11 cellular contexts compared by ENCODE assay signal in genomic region chr16:88651989-88652762, GRCh38. TPM values are rescaled to one million over a fixed set of nuclear protein-coding genes. Genes with fewer than 3 reads are reported as not detected.
DNase-seq lines count a peak whose midpoint lies in the region; ATAC-seq, FAIRE-seq and TF ChIP-seq lines count a peak whose summit lies in the region.
"Had no signal": no experiment of that assay in that cellular context is flagged by ENCODE, and none has a peak within 500 bp of the region (broad histone marks: within the 10 kb centered on the region; RNA-seq: fewer than 3 reads in every experiment).

No MANE protein-coding gene starts in this region.

- FAIRE-seq in pancreas (lab: Jason Lieb, UNC): no peak

- H3K4me1 Mint-ChIP-seq in dendritic cell treated with granulocyte-macrophage colony-stimulating factor and Interleukin-4, amounts not matched to agents 40 ng/mL and 50 ng/mL, for 4 days (ENCODE audit: low read depth): peaks cover 45% of the 10 kb centered on the region

- no peaks in the 10 kb centered on the region for H3F3A ChIP-seq in DOHH2 (ENCODE audit: control insufficient read depth, insufficient read depth)

- H3K4me2 ChIP-seq in DOHH2 (ENCODE audit: low read length) (peak overlapping the region; percentile 87), Karpas-422 (ENCODE audit: low read depth, low read length, poor library complexity, severe bottlenecking) (peak overlapping the region; percentile 97)

- H3K27ac ChIP-seq in DOHH2 (ENCODE audit: low read depth, low read length): peak overlapping the region; percentile 92
- H3K27ac ChIP-seq in Karpas-422 (ENCODE audit: low read length): peak overlapping the region; percentile 94
- peak overlapping the region in 3 of 4 donors; percentile 35 to 80 (median 73) for H3K27ac ChIP-seq in pancreas

- peaks cover 52% of the 10 kb centered on the region for H3K79me2 ChIP-seq in DOHH2 (ENCODE audit: control insufficient read depth, low read length)
- H3K79me2 ChIP-seq in Karpas-422 (ENCODE audit: low read length): peaks cover 18% of the 10 kb centered on the region

- DNase-seq in Karpas-422 (no peak), pancreas (peak in 2 of 6 donors; percentile 60 to 77), kidney glomerular epithelial cell (lab: John Stamatoyannopoulos, UW) (no peak), H7 (no peak)

- peak overlapping the region; percentile 86 for H3K4me3 ChIP-seq in DOHH2 (ENCODE audit: low read length)
- H3K4me3 ChIP-seq in Karpas-422 (ENCODE audit: low read length): peak overlapping the region; percentile 100
- no peak overlapping the region for H3K4me3 ChIP-seq in pancreas
- no peak overlapping the region for H3K4me3 ChIP-seq in H7 (ENCODE audit: insufficient read depth, low read depth, low read length)

- H3K9me2 ChIP-seq in DOHH2 (replicated peaks; ENCODE audit: control insufficient read depth, low read length): no peaks in the 10 kb centered on the region
- no peaks in the 10 kb centered on the region for H3K9me2 ChIP-seq in Karpas-422 (replicated peaks; ENCODE audit: insufficient read depth, low read length)

- H3K4me1 ChIP-seq in DOHH2 (ENCODE audit: control insufficient read depth, low read length) (peaks cover 40% of the 10 kb centered on the region), Karpas-422 (ENCODE audit: low read length) (peaks cover 34% of the 10 kb centered on the region), pancreas (peaks cover 0 to 9% (median 0%) of the 10 kb centered on the region in 3 donors)

- TF ChIP-seq CTCF in DOHH2 (IDR thresholded peaks at IDR 0.05; ENCODE audit: low read depth, low read length, poor library complexity, severe bottlenecking) (no peak), pancreas (IDR thresholded peaks at IDR 0.05) (no peak)

- H3K36me3 Mint-ChIP-seq in dendritic cell treated with granulocyte-macrophage colony-stimulating factor and Interleukin-4, amounts not matched to agents 40 ng/mL and 50 ng/mL, for 4 days (ENCODE audit: low read depth): peaks cover 100% of the 10 kb centered on the region

- H3K4me3 Mint-ChIP-seq in dendritic cell treated with granulocyte-macrophage colony-stimulating factor and Interleukin-4, amounts not matched to agents 40 ng/mL and 50 ng/mL, for 4 days: no peak overlapping the region

- ATAC-seq in pancreas (no peak), GM21390 (IDR thresholded peaks at IDR 0.05; ENCODE audit: unreplicated experiment) (no peak), GM21381 (IDR thresholded peaks at IDR 0.05; ENCODE audit: unreplicated experiment) (no peak)

- H3K27me3 Mint-ChIP-seq in dendritic cell treated with granulocyte-macrophage colony-stimulating factor and Interleukin-4, amounts not matched to agents 40 ng/mL and 50 ng/mL, for 4 days: no peaks in the 10 kb centered on the region

- no peak overlapping the region for H2AFZ ChIP-seq in Karpas-422 (ENCODE audit: low read length)

- H3K9me3 ChIP-seq in DOHH2 (ENCODE audit: control insufficient read depth, insufficient read depth, low read length) (no peaks in the 10 kb centered on the region), Karpas-422 (ENCODE audit: low read length) (no peaks in the 10 kb centered on the region), pancreas (no peaks in the 10 kb centered on the region)

- no peaks in the 10 kb centered on the region for H3K27me3 ChIP-seq in DOHH2 (ENCODE audit: control insufficient read depth, low read length)
- no peaks in the 10 kb centered on the region for H3K27me3 ChIP-seq in Karpas-422 (ENCODE audit: low read length)
- H3K27me3 ChIP-seq in pancreas: no peaks in the 10 kb centered on the region
- no peaks in the 10 kb centered on the region for H3K27me3 ChIP-seq in H7 (ENCODE audit: control insufficient read depth, insufficient read depth, low read length)

- H4K20me1 ChIP-seq in DOHH2 (ENCODE audit: control insufficient read depth, insufficient read depth, low read depth, low read length) (peaks cover 18% of the 10 kb centered on the region), Karpas-422 (ENCODE audit: insufficient read depth, low read depth, low read length) (peaks cover 29% of the 10 kb centered on the region)

- H3K36me3 ChIP-seq in DOHH2 (ENCODE audit: control insufficient read depth, low read length) (peaks cover 89% of the 10 kb centered on the region), Karpas-422 (ENCODE audit: insufficient read depth, low read length) (no peaks in the 10 kb centered on the region; the same call in 1 of the 2 replicates), pancreas (no peaks in the 10 kb centered on the region), H7 (replicated peaks; ENCODE audit: control insufficient read depth, insufficient read depth, low read length) (peaks cover 2% of the 10 kb centered on the region; the same call in 1 of the 2 replicates)

- intact Hi-C loops in dendritic cell treated with granulocyte-macrophage colony-stimulating factor and Interleukin-4, amounts not matched to agents 40 ng/mL and 50 ng/mL, for 4 days (cut with micrococcal nuclease): loop anchor here (2.0 to 5.0 kb wide), 2 partner anchors 35 to 55 kb away; partner anchors contain the start of genes CTU2, RNF166 and SNAI3
- intact Hi-C loops in pancreas (cut with DNase I): no loop called here

- H3K9me3 Mint-ChIP-seq in dendritic cell treated with granulocyte-macrophage colony-stimulating factor and Interleukin-4, amounts not matched to agents 40 ng/mL and 50 ng/mL, for 4 days: no peaks in the 10 kb centered on the region

- H3K9ac ChIP-seq in Karpas-422 (ENCODE audit: low read length): peak overlapping the region; percentile 99

- peak overlapping the region; percentile 92 for H3K27ac Mint-ChIP-seq in dendritic cell treated with granulocyte-macrophage colony-stimulating factor and Interleukin-4, amounts not matched to agents 40 ng/mL and 50 ng/mL, for 4 days

- 88 to 94% methylated on average over 30 of the region's 30 CpGs for WGBS in pancreas, 2 donors

RNA-seq across cellular contexts. Expression of gene CYBA, which starts 1.3 kb away (rescaled TPM):
- 395 and 1,207 TPM in 2 replicates for total RNA-seq in Karpas-422 (2014; rRNA removed; shearing (Covaris generic); ENCODE audit: low replicate concordance)
- 100 to 1,000 TPM in 2 of 6 donors, 10 to 100 TPM in 4; 38.0 to 135 (median 58.8) TPM for total RNA-seq in pancreas
- 10 to 100 TPM; 63.3 to 85.9 TPM for polyA plus RNA-seq in pancreas
- 199 and 215 TPM in 2 replicates for total RNA-seq in H7 (2014; rRNA removed; shearing (Covaris generic))
- total RNA-seq: M059J had no signal

RNA-seq across cellular contexts. Expression of gene MVD, which starts 10.7 kb away (rescaled TPM):
- total RNA-seq in Karpas-422 (2014; rRNA removed; shearing (Covaris generic); ENCODE audit: low replicate concordance): 35.0 and 82.2 TPM in 2 replicates
- 10 to 100 TPM; 12.7 to 20.7 (median 15.3) TPM for total RNA-seq in pancreas
- 10 to 100 TPM; 41.8 to 46.6 TPM for polyA plus RNA-seq in pancreas
- 98.8 and 100 TPM in 2 replicates for total RNA-seq in H7 (2014; rRNA removed; shearing (Covaris generic))

RNA-seq across cellular contexts. Expression of gene IL17C, which starts 13.8 kb away (rescaled TPM):
- not detected in 2 replicates for total RNA-seq in Karpas-422 (2014; rRNA removed; shearing (Covaris generic); ENCODE audit: low replicate concordance)
- total RNA-seq in pancreas: not detected
- under 1 TPM in 1 of 2 donors, not detected in 1; 0.14 TPM for polyA plus RNA-seq in pancreas
- 0.14 and 0.30 TPM in 2 replicates for total RNA-seq in H7 (2014; rRNA removed; shearing (Covaris generic))
- total RNA-seq: glomerular endothelial cell, M059J, myocyte had no signal

RNA-seq across cellular contexts. Expression of gene SNAI3, which starts 34.1 kb away (rescaled TPM):
- 1.3 and 1.4 TPM in 2 replicates for total RNA-seq in Karpas-422 (2014; rRNA removed; shearing (Covaris generic); ENCODE audit: low replicate concordance)
- total RNA-seq in pancreas: 1 to 10 TPM in 1 of 6 donors, under 1 TPM in 5; 0.19 to 1.9 (median 0.69) TPM
- 1 to 10 TPM in 1 of 2 donors, under 1 TPM in 1; 0.72 to 1.2 TPM for polyA plus RNA-seq in pancreas
- 2.0 and 2.9 TPM in 2 replicates for total RNA-seq in H7 (2014; rRNA removed; shearing (Covaris generic))
- total RNA-seq: M059J had no signal

RNA-seq across cellular contexts. Expression of gene RNF166, which starts 54.0 kb away (rescaled TPM):
- 16.9 and 27.1 TPM in 2 replicates for total RNA-seq in Karpas-422 (2014; rRNA removed; shearing (Covaris generic); ENCODE audit: low replicate concordance)
- total RNA-seq in pancreas: 10 to 100 TPM in 4 of 6 donors, 1 to 10 TPM in 2; 9.7 to 18.0 (median 10.9) TPM
- polyA plus RNA-seq in pancreas: 10 to 100 TPM; 23.4 to 40.9 TPM
- total RNA-seq in H7 (2014; rRNA removed; shearing (Covaris generic)): 44.6 and 45.3 TPM in 2 replicates

Comparison
In these comparisons a context has a peak if more than half of its experiments do, and no peak if none do; other contexts are left out.
1. H3K4me3 ChIP-seq: peak in DOHH2 (single experiment) and Karpas-422 (single experiment); none in pancreas (0 of 4) and H7 (single experiment).
2. Peak in every context shown above with its lines, with median percentiles within 50 percentile points of each other: H3K27ac ChIP-seq.